ENCODE assay signal across 22 cellular contexts in genomic region chr7:106447318-106447847, GRCh38.
"Had no signal": no experiment of that assay in that cellular context is flagged by ENCODE, and none has a peak within 500 bp of the region (broad histone marks: within the 10 kb centered on the region; RNA-seq: fewer than 3 reads in every experiment).

No MANE protein-coding gene starts in this region.

- ATAC-seq: effector memory CD8-positive, alpha-beta T cell; naive thymus-derived CD8-positive, alpha-beta T cell; pancreas; stimulated activated naive B cell treated with anti-CD40 and anti-IgM and Interleukin-4, amounts not matched to agents 10 μg/mL and 1 μg/mL and 100 μg/mL, for 72 hours had no signal

- H3K36me3 ChIP-seq: esophagus squamous epithelium, heart right ventricle, pancreas, right lobe of liver, thoracic aorta, tibial nerve, upper lobe of left lung, uterus had no signal

- H3K4me1 ChIP-seq: heart right ventricle, pancreas, tibial nerve, uterus had no signal

- H3K27ac ChIP-seq: heart right ventricle, pancreas, thoracic aorta, tibial nerve, upper lobe of left lung, uterus had no signal

- DNase-seq: cortex of kidney; effector memory CD8-positive, alpha-beta T cell; erythroblast; esophagus squamous epithelium; foreskin melanocyte; glutamatergic neuron; heart right ventricle; hypothalamus; immature natural killer cell; islet precursor cell; kidney glomerular epithelial cell; naive thymus-derived CD8-positive, alpha-beta T cell; pancreas; right lobe of liver; small intestine; stimulated activated CD4-positive, alpha-beta T cell treated with anti-CD3 and anti-CD28 coated beads, Interleukin-15, amount 100 ng/mL, for 24 hours; stimulated activated CD4-positive, alpha-beta T cell treated with anti-CD3 and anti-CD28 coated beads, Interleukin-2, amount 100 ng/mL, for 48 hours; stimulated activated naive B cell treated with anti-CD40 and anti-IgM and Interleukin-4, amounts not matched to agents 10 μg/mL and 1 μg/mL and 100 μg/mL, for 72 hours; uterus had no signal

- H3K27me3 ChIP-seq: esophagus squamous epithelium, heart right ventricle, pancreas, right lobe of liver, tibial nerve, upper lobe of left lung, uterus had no signal

- H3K9me3 ChIP-seq: pancreas, right lobe of liver, thoracic aorta, upper lobe of left lung, uterus had no signal

- H3K4me3 ChIP-seq: esophagus squamous epithelium, heart right ventricle, pancreas, right lobe of liver, thoracic aorta, tibial nerve, upper lobe of left lung, uterus had no signal
